8 cellular contexts compared by ENCODE assay signal in genomic region chr6:24583463-24584389, GRCh38.
DNase-seq lines count a peak whose midpoint lies in the region; ATAC-seq, FAIRE-seq and TF ChIP-seq lines count a peak whose summit lies in the region.

No MANE protein-coding gene starts in this region.

- no peaks in the 10 kb centered on the region; the same call in 1 of the 2 replicates for H3K27me3 ChIP-seq in GM06990 (replicated peaks; ENCODE audit: control insufficient read depth, insufficient read depth, low read length)
- H3K27me3 ChIP-seq in WERI-Rb-1 (ENCODE audit: insufficient read depth, low read depth, severe bottlenecking), result no peaks in the 10 kb centered on the region
- no peaks in the 10 kb centered on the region for H3K27me3 ChIP-seq in bronchial epithelial cell (ENCODE audit: control insufficient read depth, insufficient read depth, low read length)

- H3K4me3 ChIP-seq in GM06990 (replicated peaks; ENCODE audit: low read depth, low read length) (no peak overlapping the region), WERI-Rb-1 (ENCODE audit: low read depth, low read length) (peak overlapping the region; percentile 48), bronchial epithelial cell (ENCODE audit: low read depth, low read length) (no peak overlapping the region)

- no peaks in the 10 kb centered on the region for H3K9me3 ChIP-seq in WERI-Rb-1 (ENCODE audit: severe bottlenecking)

- peak overlapping the region; percentile 63 for H3K27ac ChIP-seq in WERI-Rb-1

- TF ChIP-seq CTCF in GM06990 (IDR thresholded peaks at IDR 0.05; ENCODE audit: insufficient read depth, low read length, poor library complexity, severe bottlenecking) (peak; percentile 88), WERI-Rb-1 (IDR thresholded peaks at IDR 0.05; ENCODE audit: low read depth, low read length) (peak; percentile 87), bronchial epithelial cell (IDR thresholded peaks at IDR 0.05; ENCODE audit: insufficient read depth, low read length, severe bottlenecking) (peak; percentile 67)

- DNase-seq in GM06990 (ENCODE audit: extremely low read depth, insufficient read length), result peak; percentile 18
- DNase-seq in NCI-H2171 (lab: John Stamatoyannopoulos, UW), result peak; percentile 60
- DNase-seq in WERI-Rb-1, result peak; percentile 91
- DNase-seq in bronchial epithelial cell (ENCODE audit: low read depth), result peak; percentile 66
- DNase-seq in islet precursor cell, result peak; percentile 72
- peak; percentile 65 for DNase-seq in stimulated activated CD4-positive, alpha-beta T cell treated with anti-CD3 and anti-CD28 coated beads, Interleukin-1b, Interleukin-23, amount 100 ng/mL, for 4 hours (ENCODE audit: low read depth in 2 of 2)
- no peak for DNase-seq in GOT3 (lab: John Stamatoyannopoulos, UW)

- peak; percentile 74 for ATAC-seq in HG03039 (IDR thresholded peaks at IDR 0.05; ENCODE audit: unreplicated experiment)

- H3K36me3 ChIP-seq in GM06990 (ENCODE audit: control insufficient read depth, insufficient read depth, low read length) (no peaks in the 10 kb centered on the region), WERI-Rb-1 (no peaks in the 10 kb centered on the region), bronchial epithelial cell (ENCODE audit: control insufficient read depth, insufficient read depth, low read length) (no peaks in the 10 kb centered on the region)

- no peak for FAIRE-seq in bronchial epithelial cell (lab: Jason Lieb, UNC)
